18 cellular contexts compared by ENCODE assay signal in the genomic region with DNA sequence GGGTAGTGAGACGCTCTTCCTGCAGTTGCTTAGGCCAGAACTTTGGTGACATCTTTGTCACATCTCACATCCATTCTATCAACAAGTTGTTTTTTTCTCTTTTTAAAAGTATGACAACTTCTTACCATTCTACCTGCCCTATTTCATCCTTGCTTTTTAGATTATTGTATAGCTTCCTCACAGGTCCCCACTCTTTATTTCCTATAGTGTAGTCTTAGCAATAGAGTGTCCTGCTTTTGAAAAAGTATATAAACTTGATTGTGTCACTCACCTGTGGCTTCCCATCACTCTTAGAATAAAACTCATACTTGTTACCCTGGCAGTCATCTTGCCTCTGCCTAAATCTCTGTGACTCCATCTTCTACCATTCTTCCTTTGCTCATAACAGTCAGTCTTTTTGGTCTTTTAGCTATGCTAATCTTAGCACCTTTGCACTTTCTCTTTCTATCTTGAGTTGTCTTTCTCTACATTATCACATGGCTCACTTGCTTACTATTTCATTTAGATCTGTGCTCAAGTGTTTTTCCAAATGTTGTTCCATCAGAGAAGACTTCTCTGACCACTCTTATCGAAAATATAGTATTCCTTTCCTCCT. TPM values are rescaled to one million over a fixed set of nuclear protein-coding genes. Genes with fewer than 3 reads are reported as not detected.
A peak's percentile ranks its signal among the peaks of the same experiment; 100 is the strongest.
DNase-seq lines count a peak whose midpoint lies in the region; ATAC-seq and TF ChIP-seq lines count a peak whose summit lies in the region.
"Had no signal": no experiment of that assay in that cellular context is flagged by ENCODE, and none has a peak within 500 bp of the region (broad histone marks: within the 10 kb centered on the region; RNA-seq: fewer than 3 reads in every experiment).

No MANE protein-coding gene starts in this region.

- no peaks in the 10 kb centered on the region for H3K27me3 Mint-ChIP-seq in T-helper 1 cell treated with Interleukin-12 subunit alpha and Interleukin-12 subunit beta and Interleukin-4 antibody, amounts not matched to agents 30 μg/mL and 1 μg/mL, for 36 hours (ENCODE audit: low read depth)
- H3K27me3 Mint-ChIP-seq in activated naive CD8-positive, alpha-beta T cell = no peaks in the 10 kb centered on the region

- H3K4me3 Mint-ChIP-seq in T-helper 1 cell treated with Interleukin-12 subunit alpha and Interleukin-12 subunit beta and Interleukin-4 antibody, amounts not matched to agents 30 μg/mL and 1 μg/mL, for 36 hours = no peak overlapping the region
- peak overlapping the region; percentile 17 for H3K4me3 Mint-ChIP-seq in activated naive CD8-positive, alpha-beta T cell
- H3K4me3 Mint-ChIP-seq: CD14-positive monocyte had no signal

- H3K27ac Mint-ChIP-seq in T-helper 1 cell treated with Interleukin-12 subunit alpha and Interleukin-12 subunit beta and Interleukin-4 antibody, amounts not matched to agents 30 μg/mL and 1 μg/mL, for 36 hours = peak overlapping the region; percentile 23
- H3K27ac Mint-ChIP-seq in activated naive CD8-positive, alpha-beta T cell = no peak overlapping the region

- H3K9me3 ChIP-seq in BE2C = no peaks in the 10 kb centered on the region
- H3K9me3 ChIP-seq: spleen had no signal

- H3K4me3 ChIP-seq in BE2C (ENCODE audit: low read depth, low read length) = no peak overlapping the region
- H3K4me3 ChIP-seq: spleen had no signal

- H3K9me3 Mint-ChIP-seq in T-helper 1 cell treated with Interleukin-12 subunit alpha and Interleukin-12 subunit beta and Interleukin-4 antibody, amounts not matched to agents 30 μg/mL and 1 μg/mL, for 36 hours = no peaks in the 10 kb centered on the region
- H3K9me3 Mint-ChIP-seq in activated naive CD8-positive, alpha-beta T cell (ENCODE audit: low read depth) = no peaks in the 10 kb centered on the region

- H3K27me3 ChIP-seq in BE2C = no peaks in the 10 kb centered on the region
- H3K27me3 ChIP-seq: spleen had no signal

- no peak for DNase-seq in T-helper 1 cell
- no peak for DNase-seq in BE2C
- no peak for DNase-seq in NCI-H146 treated with DMSO at 0.1 percent for 48 hours (lab: John Stamatoyannopoulos, UW; ENCODE audit: unreplicated experiment)
- DNase-seq in GF-D8 (lab: John Stamatoyannopoulos, UW) = no peak
- DNase-seq: amniotic stem cell; head of caudate nucleus; NCI-H2171; NK-92 treated with Interleukin-12 subunit alpha and Interleukin-12 subunit beta, amount 100 ng/mL, for 24 hours; posterior cingulate gyrus; spleen; T-helper 9 cell had no signal

- H3K36me3 ChIP-seq in BE2C = peaks cover 53% of the 10 kb centered on the region

- peaks cover 36% of the 10 kb centered on the region for H3K36me3 Mint-ChIP-seq in T-helper 1 cell treated with Interleukin-12 subunit alpha and Interleukin-12 subunit beta and Interleukin-4 antibody, amounts not matched to agents 30 μg/mL and 1 μg/mL, for 36 hours (ENCODE audit: low read depth)
- H3K36me3 Mint-ChIP-seq in activated naive CD8-positive, alpha-beta T cell = peaks cover 14% of the 10 kb centered on the region

- no peak for TF ChIP-seq CTCF in BE2C (IDR thresholded peaks at IDR 0.05; ENCODE audit: low read depth, low read length)

- ATAC-seq in GM19025 (IDR thresholded peaks at IDR 0.05; ENCODE audit: low read depth, unreplicated experiment) (peak; percentile 59), HG02798 (IDR thresholded peaks at IDR 0.05; ENCODE audit: poor library complexity, unreplicated experiment) (peak; percentile 74)
- ATAC-seq: Right ventricle myocardium inferior had no signal

- peaks cover 23% of the 10 kb centered on the region for H3K4me1 Mint-ChIP-seq in T-helper 1 cell treated with Interleukin-12 subunit alpha and Interleukin-12 subunit beta and Interleukin-4 antibody, amounts not matched to agents 30 μg/mL and 1 μg/mL, for 36 hours (ENCODE audit: low read depth)
- H3K4me1 Mint-ChIP-seq in activated naive CD8-positive, alpha-beta T cell (ENCODE audit: low read depth) = peaks cover 43% of the 10 kb centered on the region
- H3K4me1 Mint-ChIP-seq: CD14-positive monocyte had no signal

- H3K4me1 ChIP-seq in BE2C = no peaks in the 10 kb centered on the region

RNA-seq across cellular contexts. Expression of a gene that starts 9.5 kb away (rescaled TPM):
- 23.9 TPM for polyA plus RNA-seq in BE2C (2012; ENCODE audit: insufficient read depth, insufficient read length, low read depth)

RNA-seq across cellular contexts. Expression of a gene that starts 26.1 kb away (rescaled TPM):
- 8.7 TPM for polyA plus RNA-seq in BE2C (2012; ENCODE audit: insufficient read depth, insufficient read length, low read depth)

RNA-seq across cellular contexts. Expression of a gene that starts 55.0 kb away (rescaled TPM):
- polyA plus RNA-seq in BE2C (2012; ENCODE audit: insufficient read depth, insufficient read length, low read depth) = not detected
- polyA plus RNA-seq: keratinocyte had no signal
